In the genomic region with DNA sequence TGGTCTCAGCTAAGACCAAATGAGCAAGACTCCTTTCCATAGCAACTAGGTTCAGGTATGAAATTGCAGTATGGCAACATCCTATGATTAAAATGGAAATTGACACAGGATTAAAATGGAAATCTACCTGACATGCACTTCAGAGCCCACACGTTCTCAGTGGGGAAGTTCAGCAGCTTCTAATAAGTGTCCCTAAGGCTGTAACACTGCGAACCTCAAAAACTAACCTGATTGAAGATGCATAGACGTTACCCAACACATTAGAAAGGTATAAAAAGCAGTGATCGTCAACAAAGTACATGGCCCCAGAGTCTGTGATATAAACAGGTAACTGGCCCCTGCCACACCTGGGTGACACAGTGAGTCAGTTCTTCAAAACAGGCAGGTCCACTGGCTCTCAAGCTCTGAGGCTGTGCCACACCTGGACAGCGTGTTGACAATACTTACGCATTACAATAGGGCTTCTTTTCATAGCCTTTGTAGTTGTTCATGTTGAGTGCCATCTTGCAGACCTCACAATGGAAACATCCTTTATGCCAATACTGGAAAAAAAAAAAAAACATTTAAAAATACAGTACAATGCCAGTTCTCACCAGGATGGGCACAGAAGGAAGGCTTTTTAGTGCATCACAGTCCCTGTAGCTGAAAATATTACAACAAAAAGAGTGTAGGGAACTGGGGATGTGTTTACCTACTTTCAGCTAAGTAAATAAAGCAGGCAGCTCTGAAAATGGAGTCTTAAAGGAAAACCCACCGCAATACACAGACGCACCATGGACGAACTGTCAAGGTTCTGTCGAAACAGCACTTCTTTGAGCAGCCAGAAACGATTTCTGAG, we compare ENCODE assay signal across 11 cellular contexts.
DNase-seq lines count a peak whose midpoint lies in the region; FAIRE-seq and TF ChIP-seq lines count a peak whose summit lies in the region.
"Had no signal": no experiment of that assay in that cellular context is flagged by ENCODE, and none has a peak within 500 bp of the region (broad histone marks: within the 10 kb centered on the region; RNA-seq: fewer than 3 reads in every experiment).

No MANE protein-coding gene starts in this region.

- peak overlapping the region; percentile 99 for H3K4me2 ChIP-seq in neural progenitor cell

- no peak overlapping the region for H2AFZ ChIP-seq in neural progenitor cell (replicated peaks)

- DNase-seq in DMS53 treated with DMSO at 0.1 percent for 48 hours (lab: John Stamatoyannopoulos, UW; ENCODE audit: unreplicated experiment) (peak; percentile 97), NCI-H510A treated with DMSO at 0.1 percent for 48 hours (lab: John Stamatoyannopoulos, UW) (peak; percentile 80), endothelial cell (ENCODE audit: low spot score) (no peak), neural progenitor cell (ENCODE audit: low spot score) (peak; percentile 14), SIG-M5 (lab: John Stamatoyannopoulos, UW) (no peak), frontal cortex (ENCODE audit: low spot score in 2 of 2) (no peak), NCI-H446 (lab: John Stamatoyannopoulos, UW) (no peak)
- no peak for DNase-seq in activated CD4-positive, CD25-positive, alpha-beta regulatory T cell (lab: John Stamatoyannopoulos, UW)
- DNase-seq: NCI-H446 treated with DMSO at 0.1 percent for 48 hours had no signal

- no peak overlapping the region for H3K27ac Mint-ChIP-seq in endothelial cell (ENCODE audit: unreplicated experiment)
- H3K27ac Mint-ChIP-seq in neural progenitor cell, result no peak overlapping the region
- H3K27ac Mint-ChIP-seq: activated CD4-positive, alpha-beta T cell treated with anti-CD3 and anti-CD28 coated beads for 36 hours had no signal

- peaks cover 42% of the 10 kb centered on the region for H3K4me1 ChIP-seq in neural progenitor cell

- no peaks in the 10 kb centered on the region for H3K9me3 Mint-ChIP-seq in endothelial cell (ENCODE audit: unreplicated experiment)
- H3K9me3 Mint-ChIP-seq in neural progenitor cell, result peaks cover 7% of the 10 kb centered on the region
- H3K9me3 Mint-ChIP-seq: central memory CD8-positive, alpha-beta T cell had no signal

- no peak for FAIRE-seq in frontal cortex (lab: Jason Lieb, UNC)

- no peaks in the 10 kb centered on the region for H3K9me3 ChIP-seq in neural progenitor cell (ENCODE audit: low read depth)

- peak overlapping the region; percentile 53 for H3K4me3 Mint-ChIP-seq in endothelial cell (ENCODE audit: unreplicated experiment)
- H3K4me3 Mint-ChIP-seq in neural progenitor cell, result peak overlapping the region; percentile 98
- H3K4me3 Mint-ChIP-seq: activated CD4-positive, alpha-beta T cell treated with anti-CD3 and anti-CD28 coated beads for 36 hours; central memory CD8-positive, alpha-beta T cell had no signal

- peaks cover 59% of the 10 kb centered on the region for H3F3A ChIP-seq in neural progenitor cell (ENCODE audit: low read depth)

- H3K27ac ChIP-seq in neural progenitor cell, result no peak overlapping the region

- peaks cover 18% of the 10 kb centered on the region for H3K4me1 Mint-ChIP-seq in endothelial cell (ENCODE audit: unreplicated experiment)
- peaks cover 60% of the 10 kb centered on the region for H3K4me1 Mint-ChIP-seq in neural progenitor cell
- H3K4me1 Mint-ChIP-seq: central memory CD8-positive, alpha-beta T cell had no signal

- no peak overlapping the region for H3K9ac ChIP-seq in neural progenitor cell

- peak overlapping the region; percentile 89 for H3K4me3 ChIP-seq in neural progenitor cell

- H4K20me1 ChIP-seq in neural progenitor cell (ENCODE audit: low read depth), result peaks cover 4% of the 10 kb centered on the region

- H3K27me3 ChIP-seq in neural progenitor cell, result no peaks in the 10 kb centered on the region

- TF ChIP-seq CTCF in endothelial cell (IDR thresholded peaks at IDR 0.05; ENCODE audit: unreplicated experiment) (no peak), neural progenitor cell (IDR thresholded peaks at IDR 0.05) (no peak)

- H3K36me3 Mint-ChIP-seq in endothelial cell (ENCODE audit: low read depth, unreplicated experiment) (peaks cover 8% of the 10 kb centered on the region), neural progenitor cell (peaks cover 29% of the 10 kb centered on the region)

- no peaks in the 10 kb centered on the region for H3K36me3 ChIP-seq in neural progenitor cell

- peaks cover 68% of the 10 kb centered on the region for H3K79me2 ChIP-seq in neural progenitor cell (ENCODE audit: low read depth)

- H3K27me3 Mint-ChIP-seq in endothelial cell (ENCODE audit: unreplicated experiment) (peaks cover 12% of the 10 kb centered on the region), neural progenitor cell (ENCODE audit: insufficient read depth, low read depth) (no peaks in the 10 kb centered on the region)

Comparison
In these comparisons a context has a peak if more than half of its experiments do, and no peak if none do; other contexts are left out.
1. DNase-seq: peak in DMS53 treated with DMSO at 0.1 percent for 48 hours (single experiment), NCI-H510A treated with DMSO at 0.1 percent for 48 hours (single experiment) and neural progenitor cell (single experiment); none in endothelial cell (single experiment), SIG-M5 (single experiment), activated CD4-positive, CD25-positive, alpha-beta regulatory T cell (0 of 4), frontal cortex (0 of 2) and NCI-H446 (0 of 2).